In genomic region chr20:310645-311044, GRCh38 we compare ENCODE assay signal across 1 cellular context.
TF ChIP-seq lines count a peak whose summit lies in the region.

No MANE protein-coding gene starts in this region.

TF ChIP-seq in K562, 482 proteins besides CTCF, POLR2A, EP300 and RAD21:
- peak; percentile 61 for TF ChIP-seq CEBPB (tag; IDR thresholded peaks at IDR 0.05)
- no peak for TF ChIP-seq HDGF (IDR thresholded peaks at IDR 0.05)
- TF ChIP-seq TRIM24 (IDR thresholded peaks at IDR 0.05) = no peak
- no peak for TF ChIP-seq ZNF518B (CRISPR knock-in tag; IDR thresholded peaks at IDR 0.05)
- TF ChIP-seq CEBPG (CRISPR knock-in tag; IDR thresholded peaks at IDR 0.05) = no peak
- peak in 1 of 2 experiments; percentile 63; a peak in 1 of 4 replicates for TF ChIP-seq CEBPG (tag; conservative IDR thresholded peaks at IDR 0.05 in 1 of 2, IDR thresholded peaks at IDR 0.05 in 1 of 2)
